14 cellular contexts compared by ENCODE assay signal in genomic region chr9:132383462-132383883, GRCh38. TPM values are rescaled to one million over a fixed set of nuclear protein-coding genes. Genes with fewer than 3 reads are reported as not detected.
A peak's percentile ranks its signal among the peaks of the same experiment; 100 is the strongest.
DNase-seq lines count a peak whose midpoint lies in the region; ATAC-seq and TF ChIP-seq lines count a peak whose summit lies in the region.
"Had no signal": no experiment of that assay in that cellular context is flagged by ENCODE, and none has a peak within 500 bp of the region (broad histone marks: within the 10 kb centered on the region; RNA-seq: fewer than 3 reads in every experiment).

No MANE protein-coding gene starts in this region.

- H2AFZ ChIP-seq in osteoblast (ENCODE audit: low read length): no peak overlapping the region

- H3K79me2 ChIP-seq in osteoblast (ENCODE audit: insufficient read depth, low read length): no peaks in the 10 kb centered on the region

- no peak overlapping the region for H3K4me3 ChIP-seq in osteoblast (ENCODE audit: insufficient read depth, low read length)
- H3K4me3 ChIP-seq: esophagus muscularis mucosa, tibial nerve had no signal

- TF ChIP-seq CTCF in osteoblast (IDR thresholded peaks at IDR 0.05; ENCODE audit: extremely low read depth, low read depth, low read length): no peak

- H3K4me2 ChIP-seq in osteoblast (ENCODE audit: insufficient read depth, low read length): no peak overlapping the region

- H4K20me1 ChIP-seq in osteoblast (ENCODE audit: insufficient read depth, low read length): no peaks in the 10 kb centered on the region

- CTCF ChIA-PET in activated CD8-positive, alpha-beta T cell treated with anti-CD3 and anti-CD28 coated beads, Interleukin-2, amount 10 ng/mL, durations not matched to agents 7 days and 5 days (lab: Charles Lee): interaction anchor here (1.1 to 1.4 kb wide), 2 partner anchors 30 to 33 kb away, joined by 3 to 4 read pairs; no protein-coding TSS in a partner anchor
- CTCF ChIA-PET in activated naive CD4-positive, alpha-beta T cell treated with anti-CD3 and anti-CD28 coated beads, Interleukin-2, amount 10 ng/mL, durations not matched to agents 7 days and 5 days (lab: Charles Lee): interaction anchor here (1.4 kb wide), 1 partner anchor 12 kb away, joined by 7 read pairs; no protein-coding TSS in a partner anchor

- no peaks in the 10 kb centered on the region for H3K9me3 Mint-ChIP-seq in stimulated activated naive CD8-positive, alpha-beta T cell treated with anti-CD3 and anti-CD28 coated beads, Interleukin-15, Interleukin-2, amounts not matched to agents 100 ng/mL and 50 ng/mL, for 24 hours
- H3K9me3 Mint-ChIP-seq in stimulated activated naive CD8-positive, alpha-beta T cell treated with anti-CD3 and anti-CD28 coated beads, Interleukin-15, amount 100 ng/mL, for 72 hours: no peaks in the 10 kb centered on the region
- no peaks in the 10 kb centered on the region for H3K9me3 Mint-ChIP-seq in activated CD8-positive, alpha-beta T cell treated with anti-CD3 and anti-CD28 coated beads, Interleukin-2, amount 10 ng/mL, durations not matched to agents 7 days and 5 days (ENCODE audit: insufficient read depth)
- no peaks in the 10 kb centered on the region for H3K9me3 Mint-ChIP-seq in activated naive CD4-positive, alpha-beta T cell treated with anti-CD3 and anti-CD28 coated beads, Interleukin-2, amount 10 ng/mL, durations not matched to agents 7 days and 5 days

- DNase-seq in stimulated activated naive CD8-positive, alpha-beta T cell treated with anti-CD3 and anti-CD28 coated beads, Interleukin-15, amount 100 ng/mL, for 72 hours: no peak
- no peak for DNase-seq in activated CD8-positive, alpha-beta T cell treated with anti-CD3 and anti-CD28 coated beads, Interleukin-2, amount 10 ng/mL, durations not matched to agents 7 days and 5 days
- DNase-seq in osteoblast (ENCODE audit: insufficient read length, low spot score, missing footprints) (no peak), AG08395 (ENCODE audit: low spot score) (no peak), Right ventricle myocardium inferior (ENCODE audit: missing footprints) (no peak)
- DNase-seq in activated naive CD4-positive, alpha-beta T cell treated with anti-CD3 and anti-CD28 coated beads, Interleukin-2, amount 10 ng/mL, durations not matched to agents 7 days and 5 days: no peak
- DNase-seq: activated gamma-delta T cell, NCI-H510A treated with DMSO at 0.1 percent for 48 hours, right cardiac atrium, SHP77 treated with DMSO at 0.1 percent for 48 hours had no signal

- H3K27me3 ChIP-seq in osteoblast (ENCODE audit: insufficient read depth, low read length): no peaks in the 10 kb centered on the region
- H3K27me3 ChIP-seq: esophagus muscularis mucosa, tibial nerve had no signal

- no peaks in the 10 kb centered on the region for H3K4me1 ChIP-seq in osteoblast (ENCODE audit: insufficient read depth, low read length)
- H3K4me1 ChIP-seq: esophagus muscularis mucosa, tibial nerve had no signal

- peaks cover 47% of the 10 kb centered on the region for H3K36me3 ChIP-seq in osteoblast (ENCODE audit: insufficient read depth, low read length)

- H3K27me3 Mint-ChIP-seq in stimulated activated naive CD8-positive, alpha-beta T cell treated with anti-CD3 and anti-CD28 coated beads, Interleukin-15, Interleukin-2, amounts not matched to agents 100 ng/mL and 50 ng/mL, for 24 hours: no peaks in the 10 kb centered on the region
- H3K27me3 Mint-ChIP-seq in stimulated activated naive CD8-positive, alpha-beta T cell treated with anti-CD3 and anti-CD28 coated beads, Interleukin-15, amount 100 ng/mL, for 72 hours: no peaks in the 10 kb centered on the region
- H3K27me3 Mint-ChIP-seq in activated CD8-positive, alpha-beta T cell treated with anti-CD3 and anti-CD28 coated beads, Interleukin-2, amount 10 ng/mL, durations not matched to agents 7 days and 5 days (ENCODE audit: low read depth): no peaks in the 10 kb centered on the region
- no peaks in the 10 kb centered on the region for H3K27me3 Mint-ChIP-seq in activated naive CD4-positive, alpha-beta T cell treated with anti-CD3 and anti-CD28 coated beads, Interleukin-2, amount 10 ng/mL, durations not matched to agents 7 days and 5 days

- POLR2A ChIA-PET in activated CD8-positive, alpha-beta T cell treated with anti-CD3 and anti-CD28 coated beads, Interleukin-2, amount 10 ng/mL, durations not matched to agents 7 days and 5 days (lab: Charles Lee): interaction anchor here (0.5 to 1.5 kb wide), 5 partner anchors 21 to 993 kb away, joined by 3 to 8 read pairs (median 5); partner anchors contain the start of gene SETX

- ATAC-seq in stimulated activated naive CD8-positive, alpha-beta T cell treated with anti-CD3 and anti-CD28 coated beads, Interleukin-15, amount 100 ng/mL, for 72 hours: no peak
- peak; percentile 47 for ATAC-seq in HG03108 (IDR thresholded peaks at IDR 0.05; ENCODE audit: unreplicated experiment)
- no peak for ATAC-seq in activated CD8-positive, alpha-beta T cell treated with anti-CD3 and anti-CD28 coated beads, Interleukin-2, amount 10 ng/mL, durations not matched to agents 7 days and 5 days
- no peak for ATAC-seq in Right ventricle myocardium inferior
- ATAC-seq: right cardiac atrium had no signal

- peak overlapping the region; percentile 57 for H3K4me3 Mint-ChIP-seq in stimulated activated naive CD8-positive, alpha-beta T cell treated with anti-CD3 and anti-CD28 coated beads, Interleukin-15, Interleukin-2, amounts not matched to agents 100 ng/mL and 50 ng/mL, for 24 hours
- H3K4me3 Mint-ChIP-seq in stimulated activated naive CD8-positive, alpha-beta T cell treated with anti-CD3 and anti-CD28 coated beads, Interleukin-15, amount 100 ng/mL, for 72 hours: no peak overlapping the region
- no peak overlapping the region for H3K4me3 Mint-ChIP-seq in activated CD8-positive, alpha-beta T cell treated with anti-CD3 and anti-CD28 coated beads, Interleukin-2, amount 10 ng/mL, durations not matched to agents 7 days and 5 days
- H3K4me3 Mint-ChIP-seq in activated naive CD4-positive, alpha-beta T cell treated with anti-CD3 and anti-CD28 coated beads, Interleukin-2, amount 10 ng/mL, durations not matched to agents 7 days and 5 days: no peak overlapping the region

- H3K9me3 ChIP-seq in osteoblast (ENCODE audit: low read depth, low read length): no peaks in the 10 kb centered on the region
- H3K9me3 ChIP-seq: esophagus muscularis mucosa, tibial nerve had no signal

- peaks cover 66% of the 10 kb centered on the region for H3K36me3 Mint-ChIP-seq in stimulated activated naive CD8-positive, alpha-beta T cell treated with anti-CD3 and anti-CD28 coated beads, Interleukin-15, Interleukin-2, amounts not matched to agents 100 ng/mL and 50 ng/mL, for 24 hours (ENCODE audit: low read depth)
- H3K36me3 Mint-ChIP-seq in activated CD8-positive, alpha-beta T cell treated with anti-CD3 and anti-CD28 coated beads, Interleukin-2, amount 10 ng/mL, durations not matched to agents 7 days and 5 days (ENCODE audit: low read depth): peaks cover 70% of the 10 kb centered on the region
- peaks cover 62% of the 10 kb centered on the region for H3K36me3 Mint-ChIP-seq in activated naive CD4-positive, alpha-beta T cell treated with anti-CD3 and anti-CD28 coated beads, Interleukin-2, amount 10 ng/mL, durations not matched to agents 7 days and 5 days

- intact Hi-C loops in Right ventricle myocardium inferior (cut with DNase I): loop anchor here (5.0 kb wide), 1 partner anchor 51 kb away; no protein-coding TSS in a partner anchor

- H3K4me1 Mint-ChIP-seq in stimulated activated naive CD8-positive, alpha-beta T cell treated with anti-CD3 and anti-CD28 coated beads, Interleukin-15, Interleukin-2, amounts not matched to agents 100 ng/mL and 50 ng/mL, for 24 hours (ENCODE audit: low read depth): peaks cover 40% of the 10 kb centered on the region
- H3K4me1 Mint-ChIP-seq in stimulated activated naive CD8-positive, alpha-beta T cell treated with anti-CD3 and anti-CD28 coated beads, Interleukin-15, amount 100 ng/mL, for 72 hours: peaks cover 39% of the 10 kb centered on the region
- H3K4me1 Mint-ChIP-seq in activated CD8-positive, alpha-beta T cell treated with anti-CD3 and anti-CD28 coated beads, Interleukin-2, amount 10 ng/mL, durations not matched to agents 7 days and 5 days (ENCODE audit: low read depth): peaks cover 37% of the 10 kb centered on the region
- peaks cover 31% of the 10 kb centered on the region for H3K4me1 Mint-ChIP-seq in activated naive CD4-positive, alpha-beta T cell treated with anti-CD3 and anti-CD28 coated beads, Interleukin-2, amount 10 ng/mL, durations not matched to agents 7 days and 5 days

- H3K27ac ChIP-seq in osteoblast (ENCODE audit: low read depth, low read length): no peak overlapping the region
- H3K27ac ChIP-seq: esophagus muscularis mucosa had no signal

- peak overlapping the region; percentile 70 for H3K27ac Mint-ChIP-seq in stimulated activated naive CD8-positive, alpha-beta T cell treated with anti-CD3 and anti-CD28 coated beads, Interleukin-15, Interleukin-2, amounts not matched to agents 100 ng/mL and 50 ng/mL, for 24 hours
- H3K27ac Mint-ChIP-seq in stimulated activated naive CD8-positive, alpha-beta T cell treated with anti-CD3 and anti-CD28 coated beads, Interleukin-15, amount 100 ng/mL, for 72 hours: no peak overlapping the region
- H3K27ac Mint-ChIP-seq in activated CD8-positive, alpha-beta T cell treated with anti-CD3 and anti-CD28 coated beads, Interleukin-2, amount 10 ng/mL, durations not matched to agents 7 days and 5 days: peak overlapping the region; percentile 70
- no peak overlapping the region for H3K27ac Mint-ChIP-seq in activated naive CD4-positive, alpha-beta T cell treated with anti-CD3 and anti-CD28 coated beads, Interleukin-2, amount 10 ng/mL, durations not matched to agents 7 days and 5 days

RNA-seq across cellular contexts. Expression of gene TTF1, which starts 23.2 kb away (rescaled TPM):
- 10 to 100 TPM; 32.3 to 35.1 TPM for total RNA-seq in activated CD8-positive, alpha-beta T cell treated with anti-CD3 and anti-CD28 coated beads, Interleukin-2, amount 10 ng/mL, durations not matched to agents 7 days and 5 days
- total RNA-seq in osteoblast: 8.0 and 8.3 TPM in 2 replicates
- 17.2 TPM for total RNA-seq in Right ventricle myocardium inferior

RNA-seq across cellular contexts. Expression of gene CFAP77, which starts 26.5 kb away (rescaled TPM):
- not detected for total RNA-seq in activated CD8-positive, alpha-beta T cell treated with anti-CD3 and anti-CD28 coated beads, Interleukin-2, amount 10 ng/mL, durations not matched to agents 7 days and 5 days
- total RNA-seq in osteoblast (0.29 and 0.36 TPM in 2 replicates), Right ventricle myocardium inferior (2.9 TPM)
- total RNA-seq: esophagus muscularis mucosa had no signal

RNA-seq across cellular contexts. Expression of gene SETX, which starts 28.7 kb away (rescaled TPM):
- 10 to 100 TPM; 54.2 to 58.0 TPM for total RNA-seq in activated CD8-positive, alpha-beta T cell treated with anti-CD3 and anti-CD28 coated beads, Interleukin-2, amount 10 ng/mL, durations not matched to agents 7 days and 5 days
- total RNA-seq in osteoblast (85.7 and 89.0 TPM in 2 replicates), Right ventricle myocardium inferior (20.5 TPM)

Comparison
In these comparisons a context has a peak if more than half of its experiments do, and no peak if none do; other contexts are left out.
1. H3K27ac Mint-ChIP-seq: peak in stimulated activated naive CD8-positive, alpha-beta T cell treated with anti-CD3 and anti-CD28 coated beads, Interleukin-15, Interleukin-2, amounts not matched to agents 100 ng/mL and 50 ng/mL, for 24 hours (single experiment) and activated CD8-positive, alpha-beta T cell treated with anti-CD3 and anti-CD28 coated beads, Interleukin-2, amount 10 ng/mL, durations not matched to agents 7 days and 5 days (single experiment); none in stimulated activated naive CD8-positive, alpha-beta T cell treated with anti-CD3 and anti-CD28 coated beads, Interleukin-15, amount 100 ng/mL, for 72 hours (0 of 2) and activated naive CD4-positive, alpha-beta T cell treated with anti-CD3 and anti-CD28 coated beads, Interleukin-2, amount 10 ng/mL, durations not matched to agents 7 days and 5 days (single experiment).